In genomic region chr11:118893662-118894061, GRCh38 we compare ENCODE assay signal across 21 cellular contexts. TPM values are rescaled to one million over a fixed set of nuclear protein-coding genes. Genes with fewer than 3 reads are reported as not detected.
DNase-seq lines count a peak whose midpoint lies in the region; ATAC-seq and TF ChIP-seq lines count a peak whose summit lies in the region.
"Had no signal": no experiment of that assay in that cellular context is flagged by ENCODE, and none has a peak within 500 bp of the region (broad histone marks: within the 10 kb centered on the region; RNA-seq: fewer than 3 reads in every experiment).

No MANE protein-coding gene starts in this region.

- H3K4me1 Mint-ChIP-seq in CD4-positive, CD25-positive, alpha-beta regulatory T cell = peaks cover 28 to 97% (median 65%) of the 10 kb centered on the region in 4 donors
- peaks cover 17% of the 10 kb centered on the region for H3K4me1 Mint-ChIP-seq in Caco-2 (ENCODE audit: low read depth, unreplicated experiment)
- peaks cover 52% of the 10 kb centered on the region in 2 donors for H3K4me1 Mint-ChIP-seq in natural killer cell treated with Interleukin-12 subunit alpha and Interleukin-12 subunit beta and Interleukin-15 and Interleukin-18, amount 100 ng/mL, for 72 hours (ENCODE audit: low read depth in 2 of 2)

- intact Hi-C loops in Caco-2 (cut with micrococcal nuclease; ENCODE audit: unreplicated experiment) = no loop called here

- H3K79me2 ChIP-seq in SK-N-SH (ENCODE audit: insufficient read depth) = no peaks in the 10 kb centered on the region

- H3K9me2 ChIP-seq in SK-N-SH = no peaks in the 10 kb centered on the region

- H3K4me1 ChIP-seq in CD4-positive, CD25-positive, alpha-beta regulatory T cell (ENCODE audit: control insufficient read depth, insufficient read depth, low read length, poor library complexity, severe bottlenecking) = peaks cover 72% of the 10 kb centered on the region
- H3K4me1 ChIP-seq in Caco-2 (0 out of 2 replicates have a peak, but pooled peaks cover 3% of the 10 kb centered on the region), SK-N-SH (ENCODE audit: control insufficient read depth in 1 of 2, insufficient read depth in 2 of 2, low read depth in 1 of 2, low read length in 1 of 2) (no peaks in the 10 kb centered on the region)

- H4K20me1 ChIP-seq in SK-N-SH (ENCODE audit: insufficient read depth) = 0 out of 2 replicates have a peak, but pooled peaks cover 5% of the 10 kb centered on the region

- no peak for DNase-seq in CD4-positive, CD25-positive, alpha-beta regulatory T cell
- peak in 1 of 2 experiments; percentile 37 for DNase-seq in Caco-2
- DNase-seq in activated naive CD4-positive, alpha-beta T cell treated with anti-CD3 and anti-CD28 coated beads, Interleukin-2, amount 50 U/mL, for 72 hours (ENCODE audit: low spot score in 2 of 2) = no peak
- no peak for DNase-seq in natural killer cell treated with Interleukin-12 subunit alpha and Interleukin-12 subunit beta and Interleukin-15 and Interleukin-18, amount 100 ng/mL, for 72 hours (ENCODE audit: low spot score)
- no peak for DNase-seq in NCI-H1436 treated with DMSO at 0.1 percent for 48 hours (lab: John Stamatoyannopoulos, UW)
- no peak for DNase-seq in SK-N-SH
- DNase-seq in MV-4-11 (lab: John Stamatoyannopoulos, UW) = no peak
- DNase-seq: activated gamma-delta T cell, brain microvascular endothelial cell, gastrocnemius medialis, KG1, left colon, NCI-H1105, NCI-H82, sigmoid colon had no signal

- CTCF ChIA-PET in Caco-2 (lab: Charles Lee) (no interaction called here), SK-N-SH (lab: Yijun Ruan, JAX) (interaction anchor here (1.0 kb wide), 1 partner anchor 37 kb away, joined by 4 read pairs; no protein-coding TSS in a partner anchor)

- no peak overlapping the region for H3K9ac ChIP-seq in SK-N-SH

- H3K9me3 Mint-ChIP-seq in CD4-positive, CD25-positive, alpha-beta regulatory T cell = peaks cover 0 to 1% (median 0%) of the 10 kb centered on the region in 7 donors
- no peaks in the 10 kb centered on the region for H3K9me3 Mint-ChIP-seq in Caco-2 (ENCODE audit: unreplicated experiment)
- no peaks in the 10 kb centered on the region for H3K9me3 Mint-ChIP-seq in activated naive CD4-positive, alpha-beta T cell treated with anti-CD3 and anti-CD28 coated beads, Interleukin-2, amount 50 U/mL, for 72 hours
- no peaks in the 10 kb centered on the region for H3K9me3 Mint-ChIP-seq in natural killer cell treated with Interleukin-12 subunit alpha and Interleukin-12 subunit beta and Interleukin-15 and Interleukin-18, amount 100 ng/mL, for 72 hours

- peaks cover 2% of the 10 kb centered on the region for H3K27me3 Mint-ChIP-seq in CD4-positive, CD25-positive, alpha-beta regulatory T cell
- H3K27me3 Mint-ChIP-seq in Caco-2 (ENCODE audit: insufficient read depth, unreplicated experiment) = no peaks in the 10 kb centered on the region
- no peaks in the 10 kb centered on the region for H3K27me3 Mint-ChIP-seq in natural killer cell treated with Interleukin-12 subunit alpha and Interleukin-12 subunit beta and Interleukin-15 and Interleukin-18, amount 100 ng/mL, for 72 hours

- H3K36me3 ChIP-seq in CD4-positive, CD25-positive, alpha-beta regulatory T cell (ENCODE audit: control insufficient read depth, insufficient read depth, low read length) = peaks cover 13% of the 10 kb centered on the region
- no peaks in the 10 kb centered on the region for H3K36me3 ChIP-seq in Caco-2 (ENCODE audit: control insufficient read depth, insufficient read depth, low read length)
- H3K36me3 ChIP-seq in SK-N-SH (replicated peaks in 1 of 2; ENCODE audit: control insufficient read depth in 1 of 2, insufficient read depth in 2 of 2, low read length in 1 of 2) = peaks cover 3 to 7% of the 10 kb centered on the region in 2 experiments
- H3K36me3 ChIP-seq: ovary had no signal

- POLR2A ChIA-PET in Caco-2 (lab: Charles Lee) = interaction anchor here (1.8 kb wide), 1 partner anchor 19 kb away, joined by 8 read pairs; no protein-coding TSS in a partner anchor
- POLR2A ChIA-PET in SK-N-SH (lab: Yijun Ruan, JAX) = no interaction called here

- BruUV-seq in Caco-2 (replicated peaks; lab: Mats Ljungman, UMichigan) = no TSS peak

- peak overlapping the region in 3 of 4 donors; percentile 41 to 93 (median 86) for H3K4me3 Mint-ChIP-seq in CD4-positive, CD25-positive, alpha-beta regulatory T cell
- H3K4me3 Mint-ChIP-seq in Caco-2 (ENCODE audit: unreplicated experiment) = no peak overlapping the region
- no peak overlapping the region for H3K4me3 Mint-ChIP-seq in natural killer cell treated with Interleukin-12 subunit alpha and Interleukin-12 subunit beta and Interleukin-15 and Interleukin-18, amount 100 ng/mL, for 72 hours

- H3K4me3 ChIP-seq in CD4-positive, CD25-positive, alpha-beta regulatory T cell (ENCODE audit: low read depth, low read length) = no peak overlapping the region
- H3K4me3 ChIP-seq in Caco-2 (ENCODE audit: low read depth, low read length) (no peak overlapping the region), SK-N-SH (ENCODE audit: low read depth in 2 of 2, low read length in 1 of 2) (no peak overlapping the region)
- H3K4me3 ChIP-seq: gastrocnemius medialis, ovary, sigmoid colon, thoracic aorta had no signal

- no peak for TF ChIP-seq RAD21 in SK-N-SH (IDR thresholded peaks at IDR 0.05; ENCODE audit: low read length)

- peaks cover 21% of the 10 kb centered on the region for H3K36me3 Mint-ChIP-seq in CD4-positive, CD25-positive, alpha-beta regulatory T cell
- H3K36me3 Mint-ChIP-seq in Caco-2 (ENCODE audit: insufficient read depth, unreplicated experiment) = peaks cover 53% of the 10 kb centered on the region
- peaks cover 10 to 33% of the 10 kb centered on the region in 2 donors for H3K36me3 Mint-ChIP-seq in activated naive CD4-positive, alpha-beta T cell treated with anti-CD3 and anti-CD28 coated beads, Interleukin-2, amount 50 U/mL, for 72 hours
- H3K36me3 Mint-ChIP-seq in natural killer cell treated with Interleukin-12 subunit alpha and Interleukin-12 subunit beta and Interleukin-15 and Interleukin-18, amount 100 ng/mL, for 72 hours = no peaks in the 10 kb centered on the region

- H3K9me3 ChIP-seq in CD4-positive, CD25-positive, alpha-beta regulatory T cell (ENCODE audit: control insufficient read depth in 2 of 2, low read length in 2 of 2) = no peaks in the 10 kb centered on the region
- no peaks in the 10 kb centered on the region for H3K9me3 ChIP-seq in Caco-2
- H3K9me3 ChIP-seq in SK-N-SH = no peaks in the 10 kb centered on the region
- H3K9me3 ChIP-seq: gastrocnemius medialis, ovary, sigmoid colon, thoracic aorta had no signal

- WGBS in SK-N-SH (ENCODE audit: low lambda C conversion rate) = 97% methylated on average over 11 of the region's 22 CpGs

- TF ChIP-seq EP300 in SK-N-SH (IDR thresholded peaks at IDR 0.05; ENCODE audit: borderline replicate concordance in 1 of 2, low read depth in 1 of 2, low read length in 1 of 2) = no peak

- H3K27ac Mint-ChIP-seq in CD4-positive, CD25-positive, alpha-beta regulatory T cell = peak overlapping the region; percentile 96 to 98 (median 98)
- peak overlapping the region; percentile 70 for H3K27ac Mint-ChIP-seq in Caco-2 (ENCODE audit: unreplicated experiment)
- H3K27ac Mint-ChIP-seq in activated naive CD4-positive, alpha-beta T cell treated with anti-CD3 and anti-CD28 coated beads, Interleukin-2, amount 50 U/mL, for 72 hours = peak overlapping the region; percentile 75 to 89
- H3K27ac Mint-ChIP-seq in natural killer cell treated with Interleukin-12 subunit alpha and Interleukin-12 subunit beta and Interleukin-15 and Interleukin-18, amount 100 ng/mL, for 72 hours = peak overlapping the region; percentile 8 to 78

- ATAC-seq in CD4-positive, CD25-positive, alpha-beta regulatory T cell (ENCODE audit: low read depth in 2 of 2) = no peak
- ATAC-seq in activated naive CD4-positive, alpha-beta T cell treated with anti-CD3 and anti-CD28 coated beads, Interleukin-2, amount 50 U/mL, for 72 hours = no peak
- no peak for ATAC-seq in natural killer cell treated with Interleukin-12 subunit alpha and Interleukin-12 subunit beta and Interleukin-15 and Interleukin-18, amount 100 ng/mL, for 72 hours
- ATAC-seq: gastrocnemius medialis, left colon, Panc1 had no signal

- no peak overlapping the region for H2AFZ ChIP-seq in SK-N-SH (ENCODE audit: low read depth)

- no peaks in the 10 kb centered on the region for H3F3A ChIP-seq in SK-N-SH (replicated peaks; ENCODE audit: insufficient read depth)

- no peak for TF ChIP-seq CTCF in Caco-2 (IDR thresholded peaks at IDR 0.05; ENCODE audit: insufficient read depth in 1 of 2, low read depth in 1 of 2, low read length in 1 of 2, severe bottlenecking in 1 of 2, unreplicated experiment in 1 of 2)
- TF ChIP-seq CTCF in SK-N-SH (IDR thresholded peaks at IDR 0.05) = no peak

- H3K4me2 ChIP-seq in SK-N-SH = no peak overlapping the region

- H3K27ac ChIP-seq in CD4-positive, CD25-positive, alpha-beta regulatory T cell (ENCODE audit: insufficient read depth, low read length, poor library complexity, severe bottlenecking) = peak overlapping the region; percentile 91
- no peak overlapping the region for H3K27ac ChIP-seq in SK-N-SH (ENCODE audit: low read depth in 2 of 2, low read length in 1 of 2)
- H3K27ac ChIP-seq: brain microvascular endothelial cell, gastrocnemius medialis, ovary, VCaP had no signal

- H3K27me3 ChIP-seq in CD4-positive, CD25-positive, alpha-beta regulatory T cell (ENCODE audit: control insufficient read depth, insufficient read depth, low read length) = no peaks in the 10 kb centered on the region
- H3K27me3 ChIP-seq in Caco-2 (replicated peaks; ENCODE audit: control insufficient read depth, insufficient read depth, low read length) = no peaks in the 10 kb centered on the region
- H3K27me3 ChIP-seq in SK-N-SH (ENCODE audit: insufficient read depth) = no peaks in the 10 kb centered on the region
- H3K27me3 ChIP-seq: brain microvascular endothelial cell, gastrocnemius medialis, ovary, sigmoid colon had no signal

RNA-seq across cellular contexts. Expression of gene CXCR5, which starts 10.0 kb away (rescaled TPM):
- total RNA-seq in CD4-positive, CD25-positive, alpha-beta regulatory T cell = 4.8 TPM
- polyA plus RNA-seq in CD4-positive, CD25-positive, alpha-beta regulatory T cell = 10 to 100 TPM in 1 of 4 donors, 1 to 10 TPM in 3; 3.3 to 10.7 (median 6.0) TPM
- total RNA-seq in Caco-2 (2022) = not detected in 2 replicates
- 10 to 100 TPM in 1 of 2 donors, 1 to 10 TPM in 1; 9.3 to 25.9 TPM for total RNA-seq in activated naive CD4-positive, alpha-beta T cell treated with anti-CD3 and anti-CD28 coated beads, Interleukin-2, amount 50 U/mL, for 72 hours
- total RNA-seq in natural killer cell treated with Interleukin-12 subunit alpha and Interleukin-12 subunit beta and Interleukin-15 and Interleukin-18, amount 100 ng/mL, for 72 hours = 1 to 10 TPM; 3.1 to 6.3 TPM
- 0.02 TPM in 1 of 2 replicates, not detected in the other for polyA plus RNA-seq in SK-N-SH (2012; rRNA removed)
- polyA plus RNA-seq in SK-N-SH (2012; cell fraction: cytosol; rRNA removed) = not detected in 2 replicates
- not detected in 2 replicates for polyA plus RNA-seq in SK-N-SH (2012; cell fraction: nucleus; rRNA removed)
- total RNA-seq: epithelial cell of proximal tubule, gastrocnemius medialis, H4, sigmoid colon, thoracic aorta had no signal

RNA-seq across cellular contexts. Expression of gene BCL9L, which starts 32.1 kb away (rescaled TPM):
- 229 TPM for total RNA-seq in CD4-positive, CD25-positive, alpha-beta regulatory T cell
- polyA plus RNA-seq in CD4-positive, CD25-positive, alpha-beta regulatory T cell = 1 to 10 TPM; 2.1 to 4.1 (median 3.1) TPM
- total RNA-seq in Caco-2 (2022) = 186 and 203 TPM in 2 replicates
- total RNA-seq in activated naive CD4-positive, alpha-beta T cell treated with anti-CD3 and anti-CD28 coated beads, Interleukin-2, amount 50 U/mL, for 72 hours = 10 to 100 TPM; 46.6 to 57.4 TPM
- 10 to 100 TPM; 33.5 to 62.2 TPM for total RNA-seq in natural killer cell treated with Interleukin-12 subunit alpha and Interleukin-12 subunit beta and Interleukin-15 and Interleukin-18, amount 100 ng/mL, for 72 hours
- polyA plus RNA-seq in SK-N-SH (2012; rRNA removed) = 4.5 and 12.1 TPM in 2 replicates
- 4.6 and 8.6 TPM in 2 replicates for polyA plus RNA-seq in SK-N-SH (2012; cell fraction: cytosol; rRNA removed)
- 21.7 and 24.0 TPM in 2 replicates for polyA plus RNA-seq in SK-N-SH (2012; cell fraction: nucleus; rRNA removed)

Comparison
In these comparisons a context has a peak if more than half of its experiments do, and no peak if none do; other contexts are left out.
1. H3K27ac Mint-ChIP-seq: peak in every context shown above with its lines; median percentile 98 in CD4-positive, CD25-positive, alpha-beta regulatory T cell; 82 in activated naive CD4-positive, alpha-beta T cell treated with anti-CD3 and anti-CD28 coated beads, Interleukin-2, amount 50 U/mL, for 72 hours; 70 in Caco-2; 43 in natural killer cell treated with Interleukin-12 subunit alpha and Interleukin-12 subunit beta and Interleukin-15 and Interleukin-18, amount 100 ng/mL, for 72 hours.
2. H3K4me3 Mint-ChIP-seq: peak in CD4-positive, CD25-positive, alpha-beta regulatory T cell (3 of 4); none in Caco-2 (single experiment) and natural killer cell treated with Interleukin-12 subunit alpha and Interleukin-12 subunit beta and Interleukin-15 and Interleukin-18, amount 100 ng/mL, for 72 hours (single experiment).